In the genomic region with DNA sequence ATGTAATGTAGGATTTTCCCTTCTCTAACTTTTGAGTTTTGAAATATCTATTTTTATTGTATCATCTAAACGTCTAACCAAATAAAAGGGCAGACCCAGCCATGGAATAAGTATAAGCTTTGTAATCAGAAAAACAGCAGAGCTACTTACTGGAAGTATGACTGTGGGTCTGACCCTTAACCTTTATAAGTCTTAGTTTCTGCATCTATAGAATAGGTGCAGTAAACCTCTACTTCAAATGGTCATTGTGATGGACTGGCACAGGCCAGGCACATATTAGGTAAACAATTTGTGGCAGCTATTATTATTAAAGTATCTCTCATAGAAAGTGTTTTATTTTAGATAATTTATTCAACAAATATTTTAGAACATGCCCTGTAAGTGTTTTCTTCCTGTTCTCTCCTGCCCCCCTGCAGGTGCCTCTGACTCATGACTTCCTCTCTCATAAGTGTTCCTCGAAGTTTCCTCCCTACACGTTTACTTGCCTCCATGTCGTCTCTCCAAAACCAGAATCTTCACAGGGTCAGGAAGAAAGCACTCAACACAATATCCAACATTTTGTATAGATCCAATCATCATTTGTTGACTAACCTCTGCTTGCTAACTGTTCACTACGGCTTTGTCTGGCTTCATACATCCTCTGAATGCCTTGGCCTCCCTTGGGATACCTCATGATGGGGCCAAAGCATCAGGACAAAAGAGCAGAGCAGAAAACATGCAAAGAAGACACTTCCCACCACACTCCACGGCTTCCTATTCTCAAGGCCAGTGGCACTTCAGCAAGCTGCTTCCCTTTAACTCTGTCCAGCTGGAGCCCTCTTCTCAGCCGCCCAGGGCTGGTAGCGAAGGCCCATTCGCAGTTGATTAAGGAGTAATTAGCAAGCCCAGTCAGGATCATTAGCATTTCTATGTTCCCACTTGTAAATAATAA, we compare ENCODE assay signal across 9 cellular contexts.
A peak's percentile ranks its signal among the peaks of the same experiment; 100 is the strongest.
DNase-seq lines count a peak whose midpoint lies in the region; ATAC-seq and TF ChIP-seq lines count a peak whose summit lies in the region.
"Had no signal": no experiment of that assay in that cellular context is flagged by ENCODE, and none has a peak within 500 bp of the region (broad histone marks: within the 10 kb centered on the region; RNA-seq: fewer than 3 reads in every experiment).

No MANE protein-coding gene starts in this region.

- H3K4me1 ChIP-seq in right lobe of liver (peaks cover 0 to 9% (median 0%) of the 10 kb centered on the region in 4 donors), BE2C (no peaks in the 10 kb centered on the region)

- DNase-seq in COLO668 (lab: John Stamatoyannopoulos, UW; ENCODE audit: unreplicated experiment) (peak; percentile 33), UCSD-AML1 (lab: John Stamatoyannopoulos, UW; ENCODE audit: unreplicated experiment) (peak; percentile 30), right lobe of liver (no peak), foreskin fibroblast (no peak), BE2C (no peak)
- no peak for DNase-seq in effector CD8-positive, alpha-beta T cell (lab: John Stamatoyannopoulos, UW)

- H3K27ac ChIP-seq in right lobe of liver, result no peak overlapping the region

- H3K27me3 ChIP-seq in right lobe of liver, result no peaks in the 10 kb centered on the region
- no peaks in the 10 kb centered on the region for H3K27me3 ChIP-seq in BE2C

- intact Hi-C loops in right lobe of liver (cut with DNase I), result no loop called here

- ATAC-seq in HG02885 (IDR thresholded peaks at IDR 0.05; ENCODE audit: poor library complexity, unreplicated experiment), result peak; percentile 38
- peak in 3 of 4 donors; percentile 12 to 39 (median 18) for ATAC-seq in right lobe of liver
- ATAC-seq in GM21515 (IDR thresholded peaks at IDR 0.05; ENCODE audit: unreplicated experiment), result no peak

- no peak overlapping the region for H3K4me3 ChIP-seq in right lobe of liver
- no peak overlapping the region for H3K4me3 ChIP-seq in foreskin fibroblast (ENCODE audit: low read depth in 1 of 2, low read length in 2 of 2)
- no peak overlapping the region for H3K4me3 ChIP-seq in BE2C (ENCODE audit: low read depth, low read length)
- H3K4me3 ChIP-seq: lung had no signal

- no peak for TF ChIP-seq POLR2A in right lobe of liver (IDR thresholded peaks at IDR 0.05)

- H3K9me3 ChIP-seq in right lobe of liver (no peaks in the 10 kb centered on the region), BE2C (no peaks in the 10 kb centered on the region)

- no peak for TF ChIP-seq CTCF in right lobe of liver (IDR thresholded peaks at IDR 0.05)
- TF ChIP-seq CTCF in foreskin fibroblast (IDR thresholded peaks at IDR 0.05; ENCODE audit: low read depth, low read length), result no peak
- TF ChIP-seq CTCF in BE2C (IDR thresholded peaks at IDR 0.05; ENCODE audit: low read depth, low read length), result no peak

- 54% methylated on average over 9 of the region's 9 CpGs for WGBS in right lobe of liver (ENCODE audit: insufficient coverage, low coverage, low lambda C conversion rate, missing lambda C conversion rate)

- H3K36me3 ChIP-seq in right lobe of liver (no peaks in the 10 kb centered on the region), BE2C (no peaks in the 10 kb centered on the region)

Comparison
In these comparisons a context has a peak if more than half of its experiments do, and no peak if none do; other contexts are left out.
1. DNase-seq: peak in COLO668 (single experiment) and UCSD-AML1 (single experiment); none in right lobe of liver (0 of 3), foreskin fibroblast (0 of 2), effector CD8-positive, alpha-beta T cell (single experiment) and BE2C (single experiment).